8 cellular contexts compared by ENCODE assay signal in genomic region chr4:110586137-110586850, GRCh38. TPM values are rescaled to one million over a fixed set of nuclear protein-coding genes. Genes with fewer than 3 reads are reported as not detected.
DNase-seq lines count a peak whose midpoint lies in the region; ATAC-seq, FAIRE-seq and TF ChIP-seq lines count a peak whose summit lies in the region.

No MANE protein-coding gene starts in this region.

- TF ChIP-seq CTCF in fibroblast of the aortic adventitia (IDR thresholded peaks at IDR 0.05; ENCODE audit: insufficient read depth, low read length): peak; percentile 65

- no peak for FAIRE-seq in small intestine (lab: Jason Lieb, UNC)

- no peak overlapping the region for H3K27ac ChIP-seq in small intestine (ENCODE audit: low read depth in 1 of 2, low read length in 1 of 2)

- no peak overlapping the region for H3K4me3 ChIP-seq in fibroblast of the aortic adventitia (ENCODE audit: low read depth, low read length)
- H3K4me3 ChIP-seq in small intestine (ENCODE audit: low read depth in 1 of 2, low read length in 2 of 2): no peak overlapping the region

- H3K9me3 ChIP-seq in small intestine (ENCODE audit: control insufficient read depth, low read depth): no peaks in the 10 kb centered on the region

- 5 to 14% (median 12%) methylated on average over 6 of the region's 6 CpGs for WGBS in small intestine, 3 donors

- ATAC-seq in HG02642 (IDR thresholded peaks at IDR 0.05; ENCODE audit: poor library complexity, unreplicated experiment): no peak
- ATAC-seq in HG02610 (IDR thresholded peaks at IDR 0.05; ENCODE audit: unreplicated experiment): no peak

- no peaks in the 10 kb centered on the region for H3K27me3 ChIP-seq in small intestine (ENCODE audit: control insufficient read depth in 2 of 2, insufficient read depth in 2 of 2, low read length in 2 of 2)

- H3K4me1 ChIP-seq in small intestine (ENCODE audit: control insufficient read depth in 2 of 2, insufficient read depth in 1 of 2, low read depth in 1 of 2, low read length in 1 of 2): no peaks in the 10 kb centered on the region

- no peaks in the 10 kb centered on the region for H3K36me3 ChIP-seq in small intestine (ENCODE audit: control insufficient read depth in 2 of 2, insufficient read depth in 2 of 2, low read length in 2 of 2)

- peak; percentile 13 for DNase-seq in SKM-1 treated with dmso at 0.1 percent for 144 hours (lab: John Stamatoyannopoulos, UW; ENCODE audit: unreplicated experiment)
- no peak for DNase-seq in SKM-1 (lab: John Stamatoyannopoulos, UW; ENCODE audit: unreplicated experiment)
- DNase-seq in RKO (ENCODE audit: low spot score): peak; percentile 87
- DNase-seq in fibroblast of the aortic adventitia (ENCODE audit: low read depth): peak; percentile 77
- DNase-seq in small intestine: peak; percentile 57
- DNase-seq in NCI-H1092 (lab: John Stamatoyannopoulos, UW): no peak

RNA-seq across cellular contexts. Expression of gene PITX2, which starts 36.6 kb away (rescaled TPM):
- total RNA-seq in fibroblast of the aortic adventitia (ENCODE audit: low replicate concordance): 0.18 and 1.4 TPM in 2 replicates
- polyA plus RNA-seq in small intestine: 10 to 100 TPM in 1 of 3 donors, 1 to 10 TPM in 2; 6.5 to 13.2 (median 8.7) TPM

Comparison
In these comparisons a context has a peak if more than half of its experiments do, and no peak if none do; other contexts are left out.
1. DNase-seq: peak in SKM-1 treated with dmso at 0.1 percent for 144 hours (single experiment), RKO (single experiment), fibroblast of the aortic adventitia (single experiment) and small intestine (single experiment); none in SKM-1 (single experiment) and NCI-H1092 (single experiment).